In genomic region chr2:79189465-79189864, GRCh38 we compare ENCODE assay signal across 18 cellular contexts. TPM values are rescaled to one million over a fixed set of nuclear protein-coding genes. Genes with fewer than 3 reads are reported as not detected.
DNase-seq lines count a peak whose midpoint lies in the region; ATAC-seq and TF ChIP-seq lines count a peak whose summit lies in the region.
"Had no signal": no experiment of that assay in that cellular context is flagged by ENCODE, and none has a peak within 500 bp of the region (broad histone marks: within the 10 kb centered on the region; RNA-seq: fewer than 3 reads in every experiment).

No MANE protein-coding gene starts in this region.

- H3K27ac Mint-ChIP-seq in WTC11 (no peak overlapping the region), nephron progenitor cell (peak overlapping the region; percentile 23), progenitor cell of endocrine pancreas (peak overlapping the region; percentile 87), glutamatergic neuron (ENCODE audit: unreplicated experiment) (no peak overlapping the region)
- H3K27ac Mint-ChIP-seq: CD8-positive, alpha-beta memory T cell; HFFc6; IgD-negative memory B cell had no signal

- peak; percentile 2 for DNase-seq in NCI-H69 (lab: John Stamatoyannopoulos, UW)
- no peak for DNase-seq in WTC11 (ENCODE audit: low spot score)
- no peak for DNase-seq in nephron progenitor cell
- no peak for DNase-seq in progenitor cell of endocrine pancreas (ENCODE audit: low spot score, unreplicated experiment)
- DNase-seq in NCI-H748 (lab: John Stamatoyannopoulos, UW; ENCODE audit: unreplicated experiment) = no peak
- DNase-seq in glutamatergic neuron = no peak
- DNase-seq in stimulated activated naive CD4-positive, alpha-beta T cell treated with Interleukin-2 at 50 U/mL for 16 hours (lab: John Stamatoyannopoulos, UW) = no peak
- DNase-seq: Caco-2; CD8-positive, alpha-beta memory T cell; DMS53; GF-D8; HCEC 1CT; HFFc6 had no signal

- H3K9me3 Mint-ChIP-seq in WTC11 (no peaks in the 10 kb centered on the region), nephron progenitor cell (peaks cover 6% of the 10 kb centered on the region), progenitor cell of endocrine pancreas (ENCODE audit: low read depth) (peaks cover 17% of the 10 kb centered on the region), glutamatergic neuron (ENCODE audit: unreplicated experiment) (no peaks in the 10 kb centered on the region)

- TF ChIP-seq CTCF in WTC11 (IDR thresholded peaks at IDR 0.05) = no peak
- TF ChIP-seq CTCF in nephron progenitor cell (IDR thresholded peaks at IDR 0.05) = no peak
- no peak for TF ChIP-seq CTCF in progenitor cell of endocrine pancreas (IDR thresholded peaks at IDR 0.05; ENCODE audit: unreplicated experiment)
- TF ChIP-seq CTCF in glutamatergic neuron (IDR thresholded peaks at IDR 0.05; ENCODE audit: partially characterized antibody, unreplicated experiment) = no peak

- H3K27me3 Mint-ChIP-seq in WTC11 (ENCODE audit: low read depth) = peaks cover 44% of the 10 kb centered on the region
- H3K27me3 Mint-ChIP-seq in nephron progenitor cell (ENCODE audit: low read depth, poor library complexity) = no peaks in the 10 kb centered on the region
- peaks cover 4% of the 10 kb centered on the region for H3K27me3 Mint-ChIP-seq in progenitor cell of endocrine pancreas
- no peaks in the 10 kb centered on the region for H3K27me3 Mint-ChIP-seq in glutamatergic neuron (ENCODE audit: unreplicated experiment)
- H3K27me3 Mint-ChIP-seq: CD8-positive, alpha-beta memory T cell; IgD-negative memory B cell had no signal

- H3K4me3 Mint-ChIP-seq in WTC11 = no peak overlapping the region
- no peak overlapping the region for H3K4me3 Mint-ChIP-seq in nephron progenitor cell
- H3K4me3 Mint-ChIP-seq in progenitor cell of endocrine pancreas (ENCODE audit: low read depth) = peak overlapping the region; percentile 49
- H3K4me3 Mint-ChIP-seq in glutamatergic neuron (ENCODE audit: unreplicated experiment) = no peak overlapping the region
- H3K4me3 Mint-ChIP-seq: CD8-positive, alpha-beta memory T cell; HFFc6; IgD-negative memory B cell had no signal

- peaks cover 16% of the 10 kb centered on the region for H3K4me1 Mint-ChIP-seq in WTC11
- peaks cover 62% of the 10 kb centered on the region for H3K4me1 Mint-ChIP-seq in nephron progenitor cell
- peaks cover 34% of the 10 kb centered on the region for H3K4me1 Mint-ChIP-seq in progenitor cell of endocrine pancreas (ENCODE audit: low read depth)
- H3K4me1 Mint-ChIP-seq in glutamatergic neuron (ENCODE audit: low read depth, unreplicated experiment) = no peaks in the 10 kb centered on the region
- H3K4me1 Mint-ChIP-seq: CD8-positive, alpha-beta memory T cell; IgD-negative memory B cell had no signal

- ATAC-seq in WTC11 = peak; percentile 57; the same call in 1 of the 2 replicates
- ATAC-seq in GM18873 (IDR thresholded peaks at IDR 0.05; ENCODE audit: low FRiP score, unreplicated experiment) = no peak
- ATAC-seq: A549 had no signal

- H3K36me3 Mint-ChIP-seq in WTC11 (no peaks in the 10 kb centered on the region), nephron progenitor cell (ENCODE audit: low read depth) (peaks cover 2% of the 10 kb centered on the region), progenitor cell of endocrine pancreas (ENCODE audit: insufficient read depth) (peaks cover 1% of the 10 kb centered on the region), glutamatergic neuron (ENCODE audit: unreplicated experiment) (no peaks in the 10 kb centered on the region)
- H3K36me3 Mint-ChIP-seq: CD8-positive, alpha-beta memory T cell had no signal

- POLR2A ChIA-PET in WTC11 (lab: Charles Lee) = no interaction called here

- CTCF ChIA-PET in WTC11 (lab: Charles Lee) = interaction anchor here (1.4 to 1.9 kb wide), 2 partner anchors 12 to 148 kb away, joined by 6 to 10 read pairs; no protein-coding TSS in a partner anchor

TF ChIP-seq in WTC11, 78 proteins besides CTCF, POLR2A, EP300 and RAD21 (continues in another document):
- TF ChIP-seq SMAD4 (CRISPR knock-in tag; IDR thresholded peaks at IDR 0.05) (no peak), ZSCAN18 (CRISPR knock-in tag; IDR thresholded peaks at IDR 0.05) (no peak), SOX15 (CRISPR knock-in tag; IDR thresholded peaks at IDR 0.05) (no peak), RELA (CRISPR knock-in tag; IDR thresholded peaks at IDR 0.05; ENCODE audit: borderline replicate concordance) (no peak), ERG (CRISPR knock-in tag; IDR thresholded peaks at IDR 0.05) (no peak), SMAD3 (CRISPR knock-in tag; IDR thresholded peaks at IDR 0.05; ENCODE audit: borderline replicate concordance) (no peak), PRDM15 (CRISPR knock-in tag; IDR thresholded peaks at IDR 0.05) (no peak), ATF1 (CRISPR knock-in tag; IDR thresholded peaks at IDR 0.05) (no peak), E2F1 (CRISPR knock-in tag; IDR thresholded peaks at IDR 0.05) (no peak), E2F4 (CRISPR knock-in tag; IDR thresholded peaks at IDR 0.05; ENCODE audit: borderline replicate concordance, low read depth) (no peak)

RNA-seq across cellular contexts. Expression of gene REG3A, which starts 29.9 kb away (rescaled TPM):
- total RNA-seq in WTC11 (2021) (0.37 TPM in 1 of 3 replicates, not detected in the others), progenitor cell of endocrine pancreas (not detected in 2 replicates), glutamatergic neuron (ENCODE audit: unreplicated experiment) (not detected)
- total RNA-seq: CD8-positive, alpha-beta memory T cell; H1; HFFc6; HT1080 had no signal

Comparison
In these comparisons a context has a peak if more than half of its experiments do, and no peak if none do; other contexts are left out.
1. H3K27ac Mint-ChIP-seq: peak in nephron progenitor cell (single experiment) and progenitor cell of endocrine pancreas (single experiment); none in WTC11 (single experiment) and glutamatergic neuron (single experiment).